In genomic region chr13:51549050-51549449, GRCh38 we compare ENCODE assay signal across 12 cellular contexts. TPM values are rescaled to one million over a fixed set of nuclear protein-coding genes. Genes with fewer than 3 reads are reported as not detected.
DNase-seq lines count a peak whose midpoint lies in the region; ATAC-seq, FAIRE-seq and TF ChIP-seq lines count a peak whose summit lies in the region.
"Had no signal": no experiment of that assay in that cellular context is flagged by ENCODE, and none has a peak within 500 bp of the region (broad histone marks: within the 10 kb centered on the region; RNA-seq: fewer than 3 reads in every experiment).

No MANE protein-coding gene starts in this region.

- TF ChIP-seq CTCF in A549 (IDR thresholded peaks at IDR 0.05) (no peak), astrocyte of the spinal cord (IDR thresholded peaks at IDR 0.05; ENCODE audit: low read depth, low read length) (no peak)

- CTCF ChIA-PET in A549 (lab: Yijun Ruan, JAX) = no interaction called here

- no peaks in the 10 kb centered on the region for H3K9me3 ChIP-seq in A549

- in situ Hi-C loops in astrocyte of the spinal cord (cut with HindIII; ENCODE audit: low sequenced_read_pairs) = no loop called here

- no peak for TF ChIP-seq POLR2A in A549 (IDR thresholded peaks at IDR 0.05; ENCODE audit: low read length)

- peak overlapping the region; percentile 27; the same call in 1 of the 3 replicates for H3K4me2 ChIP-seq in A549

- POLR2A ChIA-PET in A549 (lab: Yijun Ruan, JAX) = no interaction called here

- H3K4me1 ChIP-seq in A549 = peaks cover 12% of the 10 kb centered on the region; the same call in 2 of the 3 replicates

- H3K4me3 ChIP-seq in A549 (no peak overlapping the region), astrocyte of the spinal cord (ENCODE audit: low read depth, low read length) (no peak overlapping the region)

- DNase-seq in A549 (ENCODE audit: low read depth in 1 of 2, low spot score in 1 of 2) (peak in 1 of 2 experiments; percentile 50), astrocyte of the spinal cord (ENCODE audit: low read depth, low spot score) (peak; percentile 22), NCI-H526 treated with DMSO at 0.1 percent for 48 hours (lab: John Stamatoyannopoulos, UW) (no peak), H4 (ENCODE audit: low spot score) (no peak), DMS 273 (lab: John Stamatoyannopoulos, UW; ENCODE audit: unreplicated experiment) (no peak), NCI-H69 (lab: John Stamatoyannopoulos, UW) (no peak)
- DNase-seq: NCI-H1930 had no signal

- FAIRE-seq in A549 (lab: Jason Lieb, UNC) = no peak
- FAIRE-seq: H54 had no signal

- TF ChIP-seq EP300 in A549 (IDR thresholded peaks at IDR 0.05) = no peak

- no peak for TF ChIP-seq RAD21 in A549 (conservative IDR thresholded peaks at IDR 0.05 in 1 of 2, IDR thresholded peaks at IDR 0.05 in 1 of 2)

- ATAC-seq in A549 (0 out of 6 replicates have a peak, but pooled peaks of 1 of the 2 experiments have one; percentile 19), GM18907 (IDR thresholded peaks at IDR 0.05; ENCODE audit: unreplicated experiment) (peak; percentile 87), HG03095 (IDR thresholded peaks at IDR 0.05; ENCODE audit: unreplicated experiment) (peak; percentile 83)
- ATAC-seq: activated CD4-positive, CD25-positive, alpha-beta regulatory T cell treated with anti-CD3 and anti-CD28 coated beads, Interleukin-2, amount 50 U/mL, for 24 hours had no signal

- 35% methylated on average over 3 of the region's 3 CpGs for WGBS in A549 (ENCODE audit: missing lambda C conversion rate)

- peak overlapping the region in 1 of 2 experiments; percentile 30; a peak in 1 of 6 replicates for H3K27ac ChIP-seq in A549
- H3K27ac ChIP-seq: C4-2B had no signal

TF ChIP-seq in A549, 52 proteins besides CTCF, POLR2A, EP300 and RAD21:
- TF ChIP-seq NR3C1 (IDR thresholded peaks at IDR 0.05) = no peak
- TF ChIP-seq ZSCAN20 (CRISPR knock-in tag; IDR thresholded peaks at IDR 0.05) = no peak
- TF ChIP-seq KDM1A (IDR thresholded peaks at IDR 0.05; ENCODE audit: low read depth) = no peak
- TF ChIP-seq POLR2AphosphoS2 (conservative IDR thresholded peaks at IDR 0.05; ENCODE audit: low read length) = no peak
- no peak for TF ChIP-seq ZNF302 (CRISPR knock-in tag; IDR thresholded peaks at IDR 0.05)
- TF ChIP-seq FOSL2 (IDR thresholded peaks at IDR 0.05) = no peak
- TF ChIP-seq FOSL2 (CRISPR knock-in tag; IDR thresholded peaks at IDR 0.05) = peak; percentile 48

RNA-seq across cellular contexts. Expression of gene WDFY2, which starts 35.2 kb away (rescaled TPM):
- polyA plus RNA-seq in A549 (2011; rRNA removed) = 8.5 TPM in 2 replicates
- 2.4 and 2.8 TPM in 2 replicates for polyA plus RNA-seq in A549 (2012; cell fraction: cytosol; rRNA removed)
- polyA plus RNA-seq in A549 (2012; cell fraction: nucleus; rRNA removed) = 6.4 and 8.8 TPM in 2 replicates
- polyA plus RNA-seq in A549 (2017; fragmentation: RNase III; extraction: RNeasy Plus Mini Kit Qiagen cat#74134 plus additional on column Dnase treatment) = 5.2 to 6.6 TPM (median 6.3 TPM) in 3 replicates
- polyA minus RNA-seq in A549 (2011; rRNA and poly(A)+ RNA removed) = 12.6 and 16.8 TPM in 2 replicates
- total RNA-seq in H4 (2014; rRNA removed; shearing (Covaris generic)) = 0.68 and 1.3 TPM in 2 replicates
